In genomic region chr2:166375736-166376487, GRCh38 we compare ENCODE assay signal across 9 cellular contexts. TPM values are rescaled to one million over a fixed set of nuclear protein-coding genes. Genes with fewer than 3 reads are reported as not detected.
DNase-seq lines count a peak whose midpoint lies in the region; ATAC-seq and TF ChIP-seq lines count a peak whose summit lies in the region.
"Had no signal": no experiment of that assay in that cellular context is flagged by ENCODE, and none has a peak within 500 bp of the region (broad histone marks: within the 10 kb centered on the region; RNA-seq: fewer than 3 reads in every experiment).

Gene SCN9A, minus strand, starts transcription at chr2:166375944. Its CDS starts 64,188 bp downstream, at chr2:166311756.

- no peak; the same call in 1 of the 2 replicates for TF ChIP-seq RAD21 in SK-N-SH (IDR thresholded peaks at IDR 0.05; ENCODE audit: low read length)

- H3K79me2 ChIP-seq in Loucy (ENCODE audit: insufficient read depth, low read length) (no peaks in the 10 kb centered on the region), SK-N-SH (ENCODE audit: insufficient read depth) (peaks cover 28% of the 10 kb centered on the region), OCI-LY7 (ENCODE audit: insufficient read depth, low read depth, low read length) (no peaks in the 10 kb centered on the region)

- no TSS peak for BruUV-seq in OCI-LY7 (replicated peaks; lab: Mats Ljungman, UMichigan)

- H3K4me3 Mint-ChIP-seq in dendritic cell treated with granulocyte-macrophage colony-stimulating factor and Interleukin-4, amounts not matched to agents 40 ng/mL and 50 ng/mL, for 4 days, result peak within 1 kb of the TSS; percentile 82

- POLR2A ChIA-PET in SK-N-SH (lab: Yijun Ruan, JAX) (interaction anchor here (0.6 to 1.5 kb wide), 4 partner anchors 15 to 1732 kb away, joined by 3 to 4 read pairs (median 3); partner anchors contain the start of gene SCN7A), OCI-LY7 (lab: Charles Lee) (no interaction called here)

- no peaks in the 10 kb centered on the region for H3K27me3 ChIP-seq in Loucy (ENCODE audit: insufficient read depth, low read length, poor library complexity, severe bottlenecking)
- H3K27me3 ChIP-seq in SK-N-SH (ENCODE audit: insufficient read depth), result no peaks in the 10 kb centered on the region

- peaks cover 17% of the 10 kb centered on the region for H3K36me3 Mint-ChIP-seq in dendritic cell treated with granulocyte-macrophage colony-stimulating factor and Interleukin-4, amounts not matched to agents 40 ng/mL and 50 ng/mL, for 4 days (ENCODE audit: low read depth)

- H3K27ac ChIP-seq in SK-N-SH (ENCODE audit: low read depth in 2 of 2, low read length in 1 of 2) (peak within 1 kb of the TSS; percentile 69 to 91), OCI-LY7 (ENCODE audit: low read depth, low read length, poor library complexity, severe bottlenecking) (no peak within 1 kb of the TSS)
- H3K27ac ChIP-seq: VCaP had no signal

- peak; percentile 83 for DNase-seq in Caki2 (ENCODE audit: low read depth)
- peak; percentile 93 for DNase-seq in SK-N-SH
- DNase-seq in left colon, result peak; percentile 88 to 90
- DNase-seq in stimulated activated CD4-positive, alpha-beta T cell treated with anti-CD3 and anti-CD28 coated beads, Interleukin-15, amount 100 ng/mL, for 24 hours, result peak; percentile 44
- no peak for DNase-seq in OCI-LY7 (ENCODE audit: low spot score)

- H3K9me3 ChIP-seq in Loucy (ENCODE audit: insufficient read depth, low read depth, low read length), result no peaks in the 10 kb centered on the region
- H3K9me3 ChIP-seq in SK-N-SH, result no peaks in the 10 kb centered on the region
- no peaks in the 10 kb centered on the region for H3K9me3 ChIP-seq in OCI-LY7 (ENCODE audit: low read length)

- H3F3A ChIP-seq in Loucy (ENCODE audit: low read depth) (no peaks in the 10 kb centered on the region), SK-N-SH (replicated peaks; ENCODE audit: insufficient read depth) (no peaks in the 10 kb centered on the region)

- H2AFZ ChIP-seq in Loucy (ENCODE audit: low read length), result no peak within 1 kb of the TSS
- H2AFZ ChIP-seq in SK-N-SH (ENCODE audit: low read depth), result peak within 1 kb of the TSS; percentile 89
- H2AFZ ChIP-seq in OCI-LY7 (ENCODE audit: low read length), result no peak within 1 kb of the TSS

- ATAC-seq in GM21528 (IDR thresholded peaks at IDR 0.05; ENCODE audit: low FRiP score, unreplicated experiment), result peak; percentile 55
- ATAC-seq in left colon, result peak; percentile 97

- peak in 1 of 2 experiments; percentile 43; a peak in 1 of 4 replicates for TF ChIP-seq EP300 in SK-N-SH (IDR thresholded peaks at IDR 0.05; ENCODE audit: borderline replicate concordance in 1 of 2, low read depth in 1 of 2, low read length in 1 of 2)

- peaks cover 24% of the 10 kb centered on the region for H3K4me1 Mint-ChIP-seq in dendritic cell treated with granulocyte-macrophage colony-stimulating factor and Interleukin-4, amounts not matched to agents 40 ng/mL and 50 ng/mL, for 4 days (ENCODE audit: low read depth)

- H4K20me1 ChIP-seq in Loucy (ENCODE audit: insufficient read depth, low read length, poor library complexity, severe bottlenecking) (no peaks in the 10 kb centered on the region), SK-N-SH (ENCODE audit: insufficient read depth) (no peaks in the 10 kb centered on the region), OCI-LY7 (ENCODE audit: insufficient read depth, low read length) (no peaks in the 10 kb centered on the region)

- TF ChIP-seq CTCF in Loucy (conservative IDR thresholded peaks at IDR 0.05; ENCODE audit: low read length), result no peak
- no peak for TF ChIP-seq CTCF in SK-N-SH (IDR thresholded peaks at IDR 0.05)
- TF ChIP-seq CTCF in OCI-LY7 (conservative IDR thresholded peaks at IDR 0.05; ENCODE audit: low read length), result no peak

- H3K27me3 Mint-ChIP-seq in dendritic cell treated with granulocyte-macrophage colony-stimulating factor and Interleukin-4, amounts not matched to agents 40 ng/mL and 50 ng/mL, for 4 days, result peaks cover 21% of the 10 kb centered on the region

- H3K9ac ChIP-seq in Loucy (ENCODE audit: low read depth, low read length, poor library complexity, severe bottlenecking) (no peak within 1 kb of the TSS), SK-N-SH (peak within 1 kb of the TSS; percentile 75)

- in situ Hi-C loops in Caki2 (cut with HindIII; ENCODE audit: low pct_unique_long_range_greater_than_20kb, low sequenced_read_pairs), result no loop called here

- WGBS in SK-N-SH (ENCODE audit: low lambda C conversion rate), result 2% methylated on average over 20 of the region's 45 CpGs

- H3K4me2 ChIP-seq in Loucy (ENCODE audit: low read depth, low read length, poor library complexity, severe bottlenecking), result peak within 1 kb of the TSS; percentile 9
- H3K4me2 ChIP-seq in SK-N-SH, result peak within 1 kb of the TSS; percentile 90
- no peak within 1 kb of the TSS for H3K4me2 ChIP-seq in OCI-LY7 (ENCODE audit: low read length)

- H3K27ac Mint-ChIP-seq in dendritic cell treated with granulocyte-macrophage colony-stimulating factor and Interleukin-4, amounts not matched to agents 40 ng/mL and 50 ng/mL, for 4 days, result peak within 1 kb of the TSS; percentile 77

- H3K9me3 Mint-ChIP-seq in dendritic cell treated with granulocyte-macrophage colony-stimulating factor and Interleukin-4, amounts not matched to agents 40 ng/mL and 50 ng/mL, for 4 days, result no peaks in the 10 kb centered on the region

- intact Hi-C loops in dendritic cell treated with granulocyte-macrophage colony-stimulating factor and Interleukin-4, amounts not matched to agents 40 ng/mL and 50 ng/mL, for 4 days (cut with micrococcal nuclease), result no loop called here
- intact Hi-C loops in left colon (cut with DNase I, micrococcal nuclease) (no loop called here), OCI-LY7 (cut with micrococcal nuclease; ENCODE audit: unreplicated experiment) (no loop called here)

- H3K4me1 ChIP-seq in Loucy (ENCODE audit: insufficient read depth, low read length, poor library complexity, severe bottlenecking) (peaks cover 21% of the 10 kb centered on the region), SK-N-SH (ENCODE audit: control insufficient read depth in 1 of 2, insufficient read depth in 2 of 2, low read depth in 1 of 2, low read length in 1 of 2) (peaks cover 4 to 5% of the 10 kb centered on the region in 2 experiments; a peak in 2 of 4 replicates), OCI-LY7 (ENCODE audit: insufficient read depth, low read length, poor library complexity, severe bottlenecking) (no peaks in the 10 kb centered on the region)

- H3K4me3 ChIP-seq in Loucy (ENCODE audit: low read length, poor library complexity, severe bottlenecking) (no peak within 1 kb of the TSS), SK-N-SH (ENCODE audit: low read depth in 2 of 2, low read length in 1 of 2) (peak within 1 kb of the TSS; percentile 70 to 87), OCI-LY7 (ENCODE audit: low read depth, low read length, poor library complexity, severe bottlenecking) (no peak within 1 kb of the TSS)

- H3K36me3 ChIP-seq in Loucy (ENCODE audit: insufficient read depth, low read length) (no peaks in the 10 kb centered on the region), SK-N-SH (replicated peaks in 1 of 2; ENCODE audit: control insufficient read depth in 1 of 2, insufficient read depth in 2 of 2, low read length in 1 of 2) (no peaks in the 10 kb centered on the region), OCI-LY7 (ENCODE audit: insufficient read depth, low read length) (no peaks in the 10 kb centered on the region)

- CTCF ChIA-PET in SK-N-SH (lab: Yijun Ruan, JAX), result interaction anchor here (0.6 to 4.0 kb wide), 13 partner anchors 10 to 1744 kb away, joined by 3 to 28 read pairs (median 3); partner anchors contain the start of gene SCN7A
- CTCF ChIA-PET in OCI-LY7 (lab: Charles Lee; ENCODE audit: unreplicated experiment), result no interaction called here

- H3K9me2 ChIP-seq in Loucy (replicated peaks; ENCODE audit: low read depth, low read length) (no peaks in the 10 kb centered on the region), SK-N-SH (no peaks in the 10 kb centered on the region), OCI-LY7 (ENCODE audit: insufficient read depth, low read length) (no peaks in the 10 kb centered on the region)

TF ChIP-seq in SK-N-SH, 30 proteins besides CTCF, POLR2A, EP300 and RAD21 (continues in another document):
- TF ChIP-seq TCF12 (IDR thresholded peaks at IDR 0.05) (peak; percentile 24; the same call in 1 of the 2 replicates), GABPA (IDR thresholded peaks at IDR 0.05; ENCODE audit: low read depth) (no peak), MXI1 (IDR thresholded peaks at IDR 0.05; ENCODE audit: low read depth, low read length) (peak; percentile 77; the same call in 1 of the 2 replicates), RXRA (IDR thresholded peaks at IDR 0.05; ENCODE audit: borderline replicate concordance, low read depth) (no peak; the same call in 1 of the 2 replicates), TAF1 (IDR thresholded peaks at IDR 0.05; ENCODE audit: borderline replicate concordance, low read depth, low read length) (peak; percentile 80), MAX (IDR thresholded peaks at IDR 0.05; ENCODE audit: low read depth) (peak; percentile 81; the same call in 1 of the 2 replicates), CHD2 (IDR thresholded peaks at IDR 0.05; ENCODE audit: low read length, partially characterized antibody) (peak; percentile 64), JUND (IDR thresholded peaks at IDR 0.05) (no peak), NRF1 (IDR thresholded peaks at IDR 0.05; ENCODE audit: low read depth, low read length) (peak; percentile 42), FOXJ3 (CRISPR knock-in tag; IDR thresholded peaks at IDR 0.05) (peak; percentile 57), POLR2AphosphoS5 (IDR thresholded peaks at IDR 0.05; ENCODE audit: low read depth, low read length) (peak; percentile 61; the same call in 1 of the 2 replicates), SIN3A (IDR thresholded peaks at IDR 0.05; ENCODE audit: borderline replicate concordance, low read depth, low read length) (peak; percentile 31; the same call in 1 of the 2 replicates), GATA2 (CRISPR knock-in tag; IDR thresholded peaks at IDR 0.05) (peak; percentile 35), RCOR1 (IDR thresholded peaks at IDR 0.05; ENCODE audit: low read length) (peak; percentile 50; the same call in 1 of the 2 replicates)

RNA-seq across cellular contexts. Expression of gene SCN9A, which starts in this region (rescaled TPM):
- total RNA-seq in Caki2 (2014; rRNA removed; shearing (Covaris generic); ENCODE audit: low replicate concordance), result 0.95 and 2.2 TPM in 2 replicates
- 5.9 and 7.8 TPM in 2 replicates for polyA plus RNA-seq in SK-N-SH (2012; rRNA removed)
- polyA plus RNA-seq in SK-N-SH (2012; cell fraction: cytosol; rRNA removed), result 7.2 and 7.3 TPM in 2 replicates
- polyA plus RNA-seq in SK-N-SH (2012; cell fraction: nucleus; rRNA removed), result 6.0 and 12.7 TPM in 2 replicates
- total RNA-seq in left colon (10 to 100 TPM; 13.4 to 14.4 TPM), OCI-LY7 (2022) (not detected in 2 replicates)
- not detected in 2 replicates for total RNA-seq in OCI-LY7 (2014; rRNA removed; shearing (Covaris generic))

Comparison
In these comparisons a context has a peak if more than half of its experiments do, and no peak if none do; other contexts are left out.
1. H3K4me3 ChIP-seq: peak in SK-N-SH (2 of 2); none in Loucy (single experiment) and OCI-LY7 (single experiment).